28 cellular contexts compared by ENCODE assay signal in the genomic region with DNA sequence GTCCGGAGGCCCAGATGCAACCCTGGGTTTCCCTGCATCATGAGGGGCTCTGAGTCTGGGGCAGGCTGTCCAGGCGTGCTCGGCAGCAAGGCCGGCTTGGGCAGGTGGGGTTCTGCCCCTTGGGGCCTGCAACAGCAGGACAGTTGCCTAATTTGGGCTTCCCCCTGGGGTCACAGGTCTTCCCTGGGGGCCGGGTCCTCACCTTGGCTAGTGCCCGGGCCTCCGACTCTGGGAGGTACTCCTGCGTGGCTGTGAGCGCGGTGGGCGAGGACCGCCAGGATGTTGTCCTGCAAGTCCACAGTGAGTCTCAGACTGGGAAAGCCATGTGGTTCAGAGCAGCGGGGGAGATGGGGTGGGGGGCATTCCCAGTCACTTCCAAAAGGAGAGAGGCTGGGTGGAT.
"Had no signal": no experiment of that assay in that cellular context is flagged by ENCODE, and none has a peak within 500 bp of the region (broad histone marks: within the 10 kb centered on the region; RNA-seq: fewer than 3 reads in every experiment).

No MANE protein-coding gene starts in this region.

- H3K36me3 ChIP-seq: colonic mucosa, esophagus squamous epithelium, gastrocnemius medialis had no signal

- ATAC-seq: effector memory CD8-positive, alpha-beta T cell; esophagus mucosa; foreskin keratinocyte; gastrocnemius medialis; gastroesophageal sphincter; heart left ventricle; heart right ventricle had no signal

- H3K27me3 ChIP-seq: colonic mucosa, dorsolateral prefrontal cortex, esophagus muscularis mucosa, foreskin keratinocyte, gastrocnemius medialis, gastroesophageal sphincter, heart left ventricle had no signal

- H3K4me3 ChIP-seq: colonic mucosa, coronary artery, dorsolateral prefrontal cortex, esophagus muscularis mucosa, esophagus squamous epithelium, gastrocnemius medialis, gastroesophageal sphincter, heart left ventricle, heart right ventricle had no signal

- DNase-seq: colonic mucosa; cortex of kidney; dermis blood vessel endothelial cell; dorsolateral prefrontal cortex; effector CD4-positive, alpha-beta T cell; effector CD8-positive, alpha-beta T cell; effector memory CD4-positive, alpha-beta T cell; effector memory CD8-positive, alpha-beta T cell; endodermal cell; erythroblast; esophagus squamous epithelium; foreskin fibroblast; foreskin keratinocyte; foreskin melanocyte; gastrocnemius medialis; glutamatergic neuron; head of caudate nucleus; heart left ventricle; heart right ventricle had no signal

- H3K9me3 ChIP-seq: colonic mucosa, esophagus muscularis mucosa, esophagus squamous epithelium, gastrocnemius medialis, gastroesophageal sphincter, heart left ventricle, heart right ventricle had no signal

- FAIRE-seq: colon, endometrium, endothelial cell of umbilical vein, frontal cortex had no signal

- H3K27ac ChIP-seq: colonic mucosa, coronary artery, dorsolateral prefrontal cortex, epithelial cell of prostate, esophagus muscularis mucosa, esophagus squamous epithelium, foreskin keratinocyte, gastrocnemius medialis, gastroesophageal sphincter, heart left ventricle, heart right ventricle had no signal

- H3K4me1 ChIP-seq: colonic mucosa, foreskin keratinocyte, gastrocnemius medialis, gastroesophageal sphincter, heart left ventricle, heart right ventricle had no signal
